In the genomic region with DNA sequence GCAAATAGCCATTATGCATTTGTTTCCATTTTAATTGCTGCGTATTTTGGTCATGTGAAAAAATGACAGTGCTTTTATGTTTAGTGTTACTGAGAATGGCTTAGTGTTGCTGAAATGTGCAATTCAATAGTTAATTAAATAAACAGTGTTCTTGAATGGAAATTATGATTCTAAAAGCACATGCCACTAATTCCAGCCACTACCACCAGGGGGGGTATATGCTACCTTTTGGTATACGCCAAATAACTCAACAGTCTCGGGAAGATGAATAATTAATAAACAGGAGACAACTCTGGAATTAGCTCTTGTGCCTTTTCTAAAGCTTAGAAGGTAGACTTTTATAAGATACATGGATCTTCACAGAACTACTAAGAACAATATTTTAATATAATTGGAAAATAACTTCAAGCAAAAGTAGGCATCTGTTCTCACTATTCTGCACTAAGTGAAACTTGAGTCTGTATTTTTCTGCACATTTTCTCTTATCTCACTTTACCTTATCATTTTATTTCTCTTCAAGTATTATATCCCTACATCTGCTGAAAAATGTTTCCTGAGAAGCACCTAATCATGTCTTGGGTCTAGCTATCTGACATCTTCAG, we compare ENCODE assay signal across 8 cellular contexts.
A peak's percentile ranks its signal among the peaks of the same experiment; 100 is the strongest.
DNase-seq lines count a peak whose midpoint lies in the region; ATAC-seq, FAIRE-seq and TF ChIP-seq lines count a peak whose summit lies in the region.

No MANE protein-coding gene starts in this region.

- H3K9me3 Mint-ChIP-seq in activated T-helper 1 cell treated with anti-CD3 and anti-CD28 coated beads, Interleukin-12 subunit alpha, Interleukin-12 subunit beta, Interleukin-2, Interleukin-4 antibody, amounts not matched to agents 30 ng/mL and 10 ng/mL and 1 ng/mL, durations not matched to agents 14 hours and 24 hours and 36 hours: no peaks in the 10 kb centered on the region

- H3K9me2 ChIP-seq in DOHH2 (replicated peaks; ENCODE audit: control insufficient read depth, low read length): no peaks in the 10 kb centered on the region

- H3K4me3 ChIP-seq in DOHH2 (ENCODE audit: low read length) (no peak overlapping the region), WI38 (ENCODE audit: low read depth, low read length) (no peak overlapping the region)

- no peaks in the 10 kb centered on the region for H3K36me3 Mint-ChIP-seq in activated T-helper 1 cell treated with anti-CD3 and anti-CD28 coated beads, Interleukin-12 subunit alpha, Interleukin-12 subunit beta, Interleukin-2, Interleukin-4 antibody, amounts not matched to agents 30 ng/mL and 10 ng/mL and 1 ng/mL, durations not matched to agents 14 hours and 24 hours and 36 hours (ENCODE audit: low read depth)

- DNase-seq in GM19239 (ENCODE audit: insufficient read length, low spot score): no peak
- DNase-seq in fibroblast of peridontal ligament (ENCODE audit: extremely low read depth): peak; percentile 61
- peak; percentile 10 for DNase-seq in pulmonary artery endothelial cell (ENCODE audit: low read depth, low spot score)
- DNase-seq in activated T-helper 1 cell treated with anti-CD3 and anti-CD28 coated beads, Interleukin-12 subunit alpha, Interleukin-12 subunit beta, Interleukin-2, Interleukin-4 antibody, amounts not matched to agents 30 ng/mL and 10 ng/mL and 1 ng/mL, durations not matched to agents 14 hours and 24 hours and 36 hours (ENCODE audit: low spot score): no peak

- H3K27ac ChIP-seq in DOHH2 (ENCODE audit: low read depth, low read length): no peak overlapping the region

- H3K9me3 ChIP-seq in DOHH2 (ENCODE audit: control insufficient read depth, insufficient read depth, low read length): no peaks in the 10 kb centered on the region

- TF ChIP-seq CTCF in DOHH2 (IDR thresholded peaks at IDR 0.05; ENCODE audit: low read depth, low read length, poor library complexity, severe bottlenecking) (peak; percentile 76), WI38 (IDR thresholded peaks at IDR 0.05; ENCODE audit: low read depth, low read length) (0 out of 2 replicates have a peak, but pooled peaks have one; percentile 21)

- no peak overlapping the region for H3K4me3 Mint-ChIP-seq in activated T-helper 1 cell treated with anti-CD3 and anti-CD28 coated beads, Interleukin-12 subunit alpha, Interleukin-12 subunit beta, Interleukin-2, Interleukin-4 antibody, amounts not matched to agents 30 ng/mL and 10 ng/mL and 1 ng/mL, durations not matched to agents 14 hours and 24 hours and 36 hours

- FAIRE-seq in GM19239 (lab: Jason Lieb, UNC): peak; percentile 55

- H3K4me1 Mint-ChIP-seq in activated T-helper 1 cell treated with anti-CD3 and anti-CD28 coated beads, Interleukin-12 subunit alpha, Interleukin-12 subunit beta, Interleukin-2, Interleukin-4 antibody, amounts not matched to agents 30 ng/mL and 10 ng/mL and 1 ng/mL, durations not matched to agents 14 hours and 24 hours and 36 hours (ENCODE audit: low read depth): no peaks in the 10 kb centered on the region

- no peaks in the 10 kb centered on the region for H3K27me3 Mint-ChIP-seq in activated T-helper 1 cell treated with anti-CD3 and anti-CD28 coated beads, Interleukin-12 subunit alpha, Interleukin-12 subunit beta, Interleukin-2, Interleukin-4 antibody, amounts not matched to agents 30 ng/mL and 10 ng/mL and 1 ng/mL, durations not matched to agents 14 hours and 24 hours and 36 hours (ENCODE audit: insufficient read depth)

- H3K4me2 ChIP-seq in DOHH2 (ENCODE audit: low read length): no peak overlapping the region

- ATAC-seq in HG03469 (IDR thresholded peaks at IDR 0.05; ENCODE audit: unreplicated experiment): peak; percentile 64
- ATAC-seq in GM19324 (IDR thresholded peaks at IDR 0.05; ENCODE audit: low FRiP score, unreplicated experiment): no peak

- no peak overlapping the region for H3K27ac Mint-ChIP-seq in activated T-helper 1 cell treated with anti-CD3 and anti-CD28 coated beads, Interleukin-12 subunit alpha, Interleukin-12 subunit beta, Interleukin-2, Interleukin-4 antibody, amounts not matched to agents 30 ng/mL and 10 ng/mL and 1 ng/mL, durations not matched to agents 14 hours and 24 hours and 36 hours

- H3K79me2 ChIP-seq in DOHH2 (ENCODE audit: control insufficient read depth, low read length): no peaks in the 10 kb centered on the region

- H4K20me1 ChIP-seq in DOHH2 (ENCODE audit: control insufficient read depth, insufficient read depth, low read depth, low read length): no peaks in the 10 kb centered on the region

- intact Hi-C loops in activated T-helper 1 cell treated with anti-CD3 and anti-CD28 coated beads, Interleukin-12 subunit alpha, Interleukin-12 subunit beta, Interleukin-2, Interleukin-4 antibody, amounts not matched to agents 30 ng/mL and 10 ng/mL and 1 ng/mL, durations not matched to agents 14 hours and 24 hours and 36 hours (cut with micrococcal nuclease): loop anchor here (1.0 kb wide), 1 partner anchor 104 kb away; no protein-coding TSS in a partner anchor

- H3K36me3 ChIP-seq in DOHH2 (ENCODE audit: control insufficient read depth, low read length): no peaks in the 10 kb centered on the region

- H3K27me3 ChIP-seq in DOHH2 (ENCODE audit: control insufficient read depth, low read length): no peaks in the 10 kb centered on the region

- no peaks in the 10 kb centered on the region for H3K4me1 ChIP-seq in DOHH2 (ENCODE audit: control insufficient read depth, low read length)

- H3F3A ChIP-seq in DOHH2 (ENCODE audit: control insufficient read depth, insufficient read depth): no peaks in the 10 kb centered on the region

Comparison
In these comparisons a context has a peak if more than half of its experiments do, and no peak if none do; other contexts are left out.
1. DNase-seq: peak in fibroblast of peridontal ligament (single experiment) and pulmonary artery endothelial cell (single experiment); none in GM19239 (single experiment) and activated T-helper 1 cell treated with anti-CD3 and anti-CD28 coated beads, Interleukin-12 subunit alpha, Interleukin-12 subunit beta, Interleukin-2, Interleukin-4 antibody, amounts not matched to agents 30 ng/mL and 10 ng/mL and 1 ng/mL, durations not matched to agents 14 hours and 24 hours and 36 hours (single experiment).